30 cellular contexts compared by ENCODE assay signal in genomic region chr11:12395333-12395732, GRCh38. TPM values are rescaled to one million over a fixed set of nuclear protein-coding genes. Genes with fewer than 3 reads are reported as not detected.
"Had no signal": no experiment of that assay in that cellular context is flagged by ENCODE, and none has a peak within 500 bp of the region (broad histone marks: within the 10 kb centered on the region; RNA-seq: fewer than 3 reads in every experiment).

No MANE protein-coding gene starts in this region.

- H3K27ac ChIP-seq: SJCRH30, WERI-Rb-1 had no signal

- H3K9me3 ChIP-seq: SK-N-SH had no signal

- ATAC-seq: activated CD4-positive, alpha-beta T cell treated with anti-CD3 and anti-CD28 coated beads for 36 hours; activated T-helper 17 cell treated with anti-CD3 and anti-CD28 coated beads, Interleukin-2, amount 50 U/mL, for 72 hours; Panc1 had no signal

- FAIRE-seq: astrocyte had no signal

- H3K4me2 ChIP-seq: SK-N-SH had no signal

- H3K27me3 Mint-ChIP-seq: activated CD4-positive, alpha-beta T cell treated with anti-CD3 and anti-CD28 coated beads for 36 hours; activated naive CD8-positive, alpha-beta T cell; brain had no signal

- H3K4me3 Mint-ChIP-seq: activated CD4-positive, alpha-beta memory T cell treated with anti-CD3 and anti-CD28 coated beads, Interleukin-2, amount 10 ng/mL, durations not matched to agents 7 days and 5 days; activated CD4-positive, alpha-beta T cell treated with anti-CD3 and anti-CD28 coated beads for 36 hours; activated naive CD4-positive, alpha-beta T cell treated with anti-CD3 and anti-CD28 coated beads for 36 hours; activated naive CD8-positive, alpha-beta T cell; activated T-helper 17 cell treated with anti-CD3 and anti-CD28 coated beads, Interleukin-2, amount 50 U/mL, for 72 hours; brain had no signal

- H3K27me3 ChIP-seq: SJCRH30 had no signal

- H3K9me3 Mint-ChIP-seq: activated T-helper 17 cell treated with anti-CD3 and anti-CD28 coated beads, Interleukin-2, amount 50 U/mL, for 72 hours had no signal

- H3K27ac Mint-ChIP-seq: activated CD4-positive, alpha-beta memory T cell treated with anti-CD3 and anti-CD28 coated beads, Interleukin-2, amount 10 ng/mL, durations not matched to agents 7 days and 5 days; activated CD4-positive, alpha-beta T cell treated with anti-CD3 and anti-CD28 coated beads for 36 hours; activated naive CD4-positive, alpha-beta T cell treated with anti-CD3 and anti-CD28 coated beads for 36 hours; activated naive CD8-positive, alpha-beta T cell; activated T-helper 17 cell treated with anti-CD3 and anti-CD28 coated beads, Interleukin-2, amount 50 U/mL, for 72 hours; brain had no signal

- H3K4me3 ChIP-seq: SJCRH30 had no signal

- DNase-seq: activated CD4-positive, alpha-beta memory T cell treated with anti-CD3 and anti-CD28 coated beads, Interleukin-2, amount 10 ng/mL, durations not matched to agents 7 days and 5 days; activated CD4-positive, alpha-beta T cell treated with anti-CD3 and anti-CD28 coated beads for 36 hours; activated CD4-positive, alpha-beta T cell treated with anti-CD3 and anti-CD28 coated beads, Interleukin-2, amount 50 U/mL, for 1 hour; activated gamma-delta T cell; activated naive CD4-positive, alpha-beta T cell treated with anti-CD3 and anti-CD28 coated beads for 36 hours; activated T-cell treated with anti-CD3 and anti-CD28 coated beads for 4 hours; activated T-cell treated with anti-CD3 and anti-CD28 coated beads, Interleukin-2, amount 50 U/mL, for 48 hours; amygdala; Karpas-422; MM.1S; NCI-H1105 treated with DMSO at 0.1 percent for 48 hours; NCI-H1436 treated with DMSO at 0.1 percent for 48 hours; NCI-H187; NCI-H2081; NCI-H510A treated with DMSO at 0.1 percent for 48 hours; NCI-H69; NK-92 treated with Interleukin-12 subunit alpha and Interleukin-12 subunit beta, amount 100 ng/mL, for 24 hours; OCI-M1; Right ventricle myocardium superior; RPMI8226; SJCRH30; SK-N-SH; T-helper 1 cell; WERI-Rb-1 had no signal

- H3K9ac ChIP-seq: SK-N-SH had no signal

- H3K36me3 ChIP-seq: WERI-Rb-1 had no signal

- H3K4me1 Mint-ChIP-seq: activated CD4-positive, alpha-beta memory T cell treated with anti-CD3 and anti-CD28 coated beads, Interleukin-2, amount 10 ng/mL, durations not matched to agents 7 days and 5 days had no signal

RNA-seq across cellular contexts. Expression of gene PARVA, which starts 18.0 kb away (rescaled TPM):
- total RNA-seq: T-helper 2 cell treated with Interferon-gamma antibody and Interleukin-4, amounts not matched to agents 100 ng/mL and 5 ng/mL, for 36 hours had no signal
